ENCODE assay signal across 25 cellular contexts in genomic region chr16:50910698-50911025, GRCh38.
DNase-seq lines count a peak whose midpoint lies in the region; ATAC-seq and TF ChIP-seq lines count a peak whose summit lies in the region.
"Had no signal": no experiment of that assay in that cellular context is flagged by ENCODE, and none has a peak within 500 bp of the region (broad histone marks: within the 10 kb centered on the region; RNA-seq: fewer than 3 reads in every experiment).

No MANE protein-coding gene starts in this region.

- no peak overlapping the region for H2AK5ac ChIP-seq in mesenchymal stem cell (ENCODE audit: low read length, severe bottlenecking)

- H3K9me2 ChIP-seq in neural cell (ENCODE audit: insufficient read depth, low read length) = no peaks in the 10 kb centered on the region

- no peaks in the 10 kb centered on the region for H3K79me2 ChIP-seq in neural cell (replicated peaks; ENCODE audit: insufficient read depth, low read length)

- no peak overlapping the region for H2BK5ac ChIP-seq in mesenchymal stem cell (ENCODE audit: low read depth, low read length, poor library complexity, severe bottlenecking)

- no peak overlapping the region for H3K27ac ChIP-seq in neural cell (ENCODE audit: low read length)
- no peak overlapping the region for H3K27ac ChIP-seq in mesenchymal stem cell (ENCODE audit: low read length, poor library complexity, severe bottlenecking)
- H3K27ac ChIP-seq: 22Rv1, BLaER1, KMS-11, SK-N-MC had no signal

- TF ChIP-seq CTCF in neural cell (IDR thresholded peaks at IDR 0.05; ENCODE audit: poor library complexity, severe bottlenecking) = no peak

- no peaks in the 10 kb centered on the region for H3K27me3 ChIP-seq in neural cell (ENCODE audit: insufficient read depth, low read depth, low read length)
- H3K27me3 ChIP-seq in mesenchymal stem cell (ENCODE audit: control insufficient read depth in 1 of 2, insufficient read depth in 1 of 2, low read length in 2 of 2) = peaks cover 0 to 26% of the 10 kb centered on the region in 2 experiments
- H3K27me3 ChIP-seq: BLaER1 had no signal

- peak overlapping the region; percentile 0 for H3K4me3 ChIP-seq in neural cell (ENCODE audit: low read length)
- H3K4me3 ChIP-seq in mesenchymal stem cell (ENCODE audit: insufficient read depth in 1 of 2, low read depth in 1 of 2, low read length in 2 of 2) = no peak overlapping the region
- H3K4me3 ChIP-seq: BLaER1, SK-N-MC had no signal

- H3K36me3 ChIP-seq in neural cell (ENCODE audit: insufficient read depth, low read length) = no peaks in the 10 kb centered on the region
- H3K36me3 ChIP-seq in mesenchymal stem cell (ENCODE audit: control insufficient read depth in 1 of 2, insufficient read depth in 2 of 2, low read depth in 1 of 2, low read length in 2 of 2) = no peaks in the 10 kb centered on the region
- H3K36me3 ChIP-seq: BLaER1 had no signal

- H3K4me1 ChIP-seq in mesenchymal stem cell (ENCODE audit: control insufficient read depth, insufficient read depth, low read depth, low read length) = no peaks in the 10 kb centered on the region
- H3K4me1 ChIP-seq: BLaER1 had no signal

- TF ChIP-seq EP300 in neural cell (conservative IDR thresholded peaks at IDR 0.05; ENCODE audit: poor library complexity, severe bottlenecking) = no peak

- H3K9me3 ChIP-seq in neural cell (ENCODE audit: low read length) = no peaks in the 10 kb centered on the region
- H3K9me3 ChIP-seq in mesenchymal stem cell (ENCODE audit: control insufficient read depth, low read length) = no peaks in the 10 kb centered on the region
- H3K9me3 ChIP-seq: BLaER1 had no signal

- no peak for ATAC-seq in GM19467 (IDR thresholded peaks at IDR 0.05; ENCODE audit: unreplicated experiment)

- no peak overlapping the region for H2BK120ac ChIP-seq in mesenchymal stem cell (ENCODE audit: low read depth, low read length)

- no peak overlapping the region for H3K23ac ChIP-seq in mesenchymal stem cell (ENCODE audit: low read length in 2 of 2)

- no peak for TF ChIP-seq RAD21 in neural cell (conservative IDR thresholded peaks at IDR 0.05)

- H4K91ac ChIP-seq in mesenchymal stem cell (ENCODE audit: low read length) = no peak overlapping the region

- no peaks in the 10 kb centered on the region for H3K79me1 ChIP-seq in mesenchymal stem cell (replicated peaks; ENCODE audit: low read length, poor library complexity, severe bottlenecking)

- no peak overlapping the region for H2BK12ac ChIP-seq in mesenchymal stem cell (ENCODE audit: low read length in 2 of 2)

- H3K14ac ChIP-seq in mesenchymal stem cell (ENCODE audit: low read length in 2 of 2) = no peak overlapping the region

- WGBS in mesenchymal stem cell = 73% methylated on average over 10 of the region's 10 CpGs

- H3K9ac ChIP-seq in neural cell (ENCODE audit: low read length) = no peak overlapping the region
- H3K9ac ChIP-seq in mesenchymal stem cell (ENCODE audit: low read length) = no peak overlapping the region
- H3K9ac ChIP-seq: BLaER1, KMS-11 had no signal

- no peaks in the 10 kb centered on the region for H4K20me1 ChIP-seq in neural cell (ENCODE audit: insufficient read depth)
- H4K20me1 ChIP-seq: BLaER1 had no signal

- H3K4ac ChIP-seq in mesenchymal stem cell (ENCODE audit: low read depth in 1 of 2, low read length in 2 of 2) = no peak overlapping the region

- no peak overlapping the region for H3K18ac ChIP-seq in mesenchymal stem cell (ENCODE audit: low read depth in 1 of 2, low read length in 2 of 2)

- no peak overlapping the region for H2BK15ac ChIP-seq in mesenchymal stem cell (ENCODE audit: low read depth, poor library complexity, severe bottlenecking)

- DNase-seq in NOMO-1 (lab: John Stamatoyannopoulos, UW; ENCODE audit: unreplicated experiment in 2 of 2) (peak; percentile 19 to 42), NOMO-1 treated with dmso at 0.1 percent for 144 hours (lab: John Stamatoyannopoulos, UW; ENCODE audit: unreplicated experiment) (no peak), OCI-M1 (lab: John Stamatoyannopoulos, UW) (peak; percentile 2), mesenchymal stem cell (no peak), AG08396 (ENCODE audit: low spot score) (no peak)
- no peak for DNase-seq in stimulated activated CD4-positive, alpha-beta T cell treated with anti-CD3 and anti-CD28 coated beads, Interleukin-1b, Interleukin-23, amount 100 ng/mL, for 48 hours
- DNase-seq: ACHN; CD4-positive, CD25-positive, alpha-beta regulatory T cell; DMS153; DND-41; H9; HFFc6; NCI-H1048; NCI-H1417 treated with DMSO at 0.1 percent for 48 hours; NCI-H1694 treated with DMSO at 0.1 percent for 48 hours; NCI-H2081; NCI-H345; NCI-H510A treated with DMSO at 0.1 percent for 48 hours; SIG-M5 had no signal

- H3K4me2 ChIP-seq in neural cell (ENCODE audit: low read length) = no peak overlapping the region
- H3K4me2 ChIP-seq in mesenchymal stem cell (ENCODE audit: low read length, poor library complexity, severe bottlenecking) = no peak overlapping the region
- H3K4me2 ChIP-seq: BLaER1, KMS-11 had no signal

- H2AFZ ChIP-seq in neural cell (ENCODE audit: low read depth, low read length) = no peak overlapping the region
- no peak overlapping the region for H2AFZ ChIP-seq in mesenchymal stem cell (ENCODE audit: low read depth, low read length)

- no peak overlapping the region for H4K8ac ChIP-seq in mesenchymal stem cell (ENCODE audit: low read length)

- H3F3A ChIP-seq in neural cell (ENCODE audit: insufficient read depth, low read length, poor library complexity, severe bottlenecking) = no peaks in the 10 kb centered on the region

TF ChIP-seq in neural cell, 6 proteins besides CTCF, POLR2A, EP300 and RAD21:
- TF ChIP-seq MXI1 (conservative IDR thresholded peaks at IDR 0.05; ENCODE audit: poor library complexity, severe bottlenecking) (no peak), SMC3 (conservative IDR thresholded peaks at IDR 0.05; ENCODE audit: poor library complexity) (no peak), EZH2 (IDR thresholded peaks at IDR 0.05; ENCODE audit: borderline replicate concordance, insufficient read depth, low read length, poor library complexity, severe bottlenecking) (no peak), POLR2AphosphoS5 (IDR thresholded peaks at IDR 0.05) (no peak), REST (IDR thresholded peaks at IDR 0.05; ENCODE audit: borderline replicate concordance) (no peak), TAF1 (IDR thresholded peaks at IDR 0.05; ENCODE audit: low read depth) (no peak)

Comparison
In these comparisons a context has a peak if more than half of its experiments do, and no peak if none do; other contexts are left out.
1. DNase-seq: peak in NOMO-1 (2 of 2) and OCI-M1 (single experiment); none in NOMO-1 treated with dmso at 0.1 percent for 144 hours (single experiment), mesenchymal stem cell (single experiment), AG08396 (single experiment) and stimulated activated CD4-positive, alpha-beta T cell treated with anti-CD3 and anti-CD28 coated beads, Interleukin-1b, Interleukin-23, amount 100 ng/mL, for 48 hours (single experiment).